8 cellular contexts compared by ENCODE assay signal in genomic region chr16:28950648-28951409, GRCh38. TPM values are rescaled to one million over a fixed set of nuclear protein-coding genes. Genes with fewer than 3 reads are reported as not detected.
A peak's percentile ranks its signal among the peaks of the same experiment; 100 is the strongest.
DNase-seq lines count a peak whose midpoint lies in the region; ATAC-seq, FAIRE-seq and TF ChIP-seq lines count a peak whose summit lies in the region.

TSS of gene NFATC2IP (plus strand) at chr16:28950937. CDS start at chr16:28951012, 75 bp downstream.

- peak in 1 of 3 experiments; percentile 30 for TF ChIP-seq CTCF in esophagus muscularis mucosa (IDR thresholded peaks at IDR 0.05)

- H3K27ac ChIP-seq in KOPT-K1 (ENCODE audit: low read depth, low read length, poor library complexity, severe bottlenecking) = peak within 1 kb of the TSS; percentile 82
- peak within 1 kb of the TSS; percentile 80 to 91 (median 83) for H3K27ac ChIP-seq in esophagus muscularis mucosa (replicated peaks in 1 of 4)
- H3K27ac ChIP-seq in muscle layer of duodenum (ENCODE audit: low read length) = peak within 1 kb of the TSS; percentile 23

- H3K36me3 Mint-ChIP-seq in activated T-cell treated with anti-CD3 and anti-CD28 coated beads, Interleukin-2, amount 50 U/mL, for 72 hours (ENCODE audit: insufficient read depth in 2 of 2) = peaks cover 7 to 13% of the 10 kb centered on the region in 2 donors

- 1% methylated on average over 38 of the region's 79 CpGs for WGBS in esophagus muscularis mucosa

- H3K4me1 ChIP-seq in esophagus muscularis mucosa = peaks cover 13 to 39% (median 24%) of the 10 kb centered on the region in 4 donors
- peaks cover 0 to 15% of the 10 kb centered on the region in 2 donors for H3K4me1 ChIP-seq in muscle layer of duodenum (ENCODE audit: control insufficient read depth in 1 of 2, insufficient read depth in 2 of 2, low read length in 2 of 2)

- TF ChIP-seq POLR2A in esophagus muscularis mucosa (IDR thresholded peaks at IDR 0.05; ENCODE audit: low read depth) = no peak

- peak; percentile 91 for ATAC-seq in GM21786 (IDR thresholded peaks at IDR 0.05; ENCODE audit: unreplicated experiment)
- ATAC-seq in activated T-cell treated with anti-CD3 and anti-CD28 coated beads, Interleukin-2, amount 50 U/mL, for 72 hours (replicated peaks in 1 of 2) = peak; percentile 95 to 97

- H3K27me3 ChIP-seq in esophagus muscularis mucosa (no peaks in the 10 kb centered on the region), muscle layer of duodenum (ENCODE audit: low read depth, low read length) (no peaks in the 10 kb centered on the region)

- intact Hi-C loops in esophagus muscularis mucosa (cut with DNase I) = no loop called here

- H3K9me3 ChIP-seq in KOPT-K1 (ENCODE audit: insufficient read depth, low read length, poor library complexity, severe bottlenecking) (no peaks in the 10 kb centered on the region), esophagus muscularis mucosa (no peaks in the 10 kb centered on the region), muscle layer of duodenum (ENCODE audit: control insufficient read depth in 1 of 2, low read length in 2 of 2) (no peaks in the 10 kb centered on the region)

- no peak for TF ChIP-seq EP300 in esophagus muscularis mucosa (IDR thresholded peaks at IDR 0.05)

- H3K27ac Mint-ChIP-seq in activated T-cell treated with anti-CD3 and anti-CD28 coated beads, Interleukin-2, amount 50 U/mL, for 72 hours = peak within 1 kb of the TSS; percentile 90

- peaks cover 34% of the 10 kb centered on the region for H3K4me1 Mint-ChIP-seq in activated T-cell treated with anti-CD3 and anti-CD28 coated beads, Interleukin-2, amount 50 U/mL, for 72 hours (ENCODE audit: low read depth)

- FAIRE-seq in RCC 7860 (lab: Jason Lieb, UNC) = peak; percentile 93

- DNase-seq in DMS79 (lab: John Stamatoyannopoulos, UW) (peak; percentile 99), RCC 7860 (ENCODE audit: low spot score) (peak; percentile 99), esophagus muscularis mucosa (ENCODE audit: extremely low spot score) (peak; percentile 100)
- peak; percentile 100 for DNase-seq in activated T-cell treated with anti-CD3 and anti-CD28 coated beads, Interleukin-2, amount 50 U/mL, for 72 hours
- DNase-seq in stimulated activated CD8-positive, alpha-beta memory T cell treated with anti-CD3 and anti-CD28 coated beads, Interleukin-7, amount 100 ng/mL, for 4 hours (ENCODE audit: low read depth in 2 of 2) = peak; percentile 99 to 100

- peak within 1 kb of the TSS; percentile 94 to 95 for H3K4me3 Mint-ChIP-seq in activated T-cell treated with anti-CD3 and anti-CD28 coated beads, Interleukin-2, amount 50 U/mL, for 72 hours

- H3K9me3 Mint-ChIP-seq in activated T-cell treated with anti-CD3 and anti-CD28 coated beads, Interleukin-2, amount 50 U/mL, for 72 hours = no peaks in the 10 kb centered on the region

- H3K36me3 ChIP-seq in KOPT-K1 (ENCODE audit: insufficient read depth, low read length) (peaks cover 39% of the 10 kb centered on the region), esophagus muscularis mucosa (peaks cover 0 to 36% (median 31%) of the 10 kb centered on the region in 4 donors), muscle layer of duodenum (ENCODE audit: control insufficient read depth in 1 of 2, insufficient read depth in 2 of 2, low read length in 2 of 2) (peaks cover 13 to 27% of the 10 kb centered on the region in 2 donors)

- H3K4me3 ChIP-seq in esophagus muscularis mucosa (peak within 1 kb of the TSS; percentile 71 to 98 (median 80)), muscle layer of duodenum (ENCODE audit: low read depth in 1 of 2, low read length in 2 of 2) (peak within 1 kb of the TSS; percentile 71 to 80)

- no peaks in the 10 kb centered on the region for H3K27me3 Mint-ChIP-seq in activated T-cell treated with anti-CD3 and anti-CD28 coated beads, Interleukin-2, amount 50 U/mL, for 72 hours (ENCODE audit: low read depth)

RNA-seq across cellular contexts. Expression of gene NFATC2IP, which starts in this region (rescaled TPM):
- 10 to 100 TPM; 81.1 to 97.6 TPM for total RNA-seq in activated T-cell treated with anti-CD3 and anti-CD28 coated beads, Interleukin-2, amount 50 U/mL, for 72 hours
- total RNA-seq in esophagus muscularis mucosa = 10 to 100 TPM; 15.6 to 30.3 (median 20.3) TPM

Comparison
In these comparisons a context has a peak if more than half of its experiments do, and no peak if none do; other contexts are left out.
1. Peak in every context shown above with its lines: DNase-seq, ATAC-seq, H3K4me3 ChIP-seq and H3K27ac ChIP-seq.
2. H3K27ac ChIP-seq: peak in every context shown above with its lines; median percentile 83 in esophagus muscularis mucosa; 82 in KOPT-K1; 23 in muscle layer of duodenum.